8 cellular contexts compared by ENCODE assay signal in the genomic region with DNA sequence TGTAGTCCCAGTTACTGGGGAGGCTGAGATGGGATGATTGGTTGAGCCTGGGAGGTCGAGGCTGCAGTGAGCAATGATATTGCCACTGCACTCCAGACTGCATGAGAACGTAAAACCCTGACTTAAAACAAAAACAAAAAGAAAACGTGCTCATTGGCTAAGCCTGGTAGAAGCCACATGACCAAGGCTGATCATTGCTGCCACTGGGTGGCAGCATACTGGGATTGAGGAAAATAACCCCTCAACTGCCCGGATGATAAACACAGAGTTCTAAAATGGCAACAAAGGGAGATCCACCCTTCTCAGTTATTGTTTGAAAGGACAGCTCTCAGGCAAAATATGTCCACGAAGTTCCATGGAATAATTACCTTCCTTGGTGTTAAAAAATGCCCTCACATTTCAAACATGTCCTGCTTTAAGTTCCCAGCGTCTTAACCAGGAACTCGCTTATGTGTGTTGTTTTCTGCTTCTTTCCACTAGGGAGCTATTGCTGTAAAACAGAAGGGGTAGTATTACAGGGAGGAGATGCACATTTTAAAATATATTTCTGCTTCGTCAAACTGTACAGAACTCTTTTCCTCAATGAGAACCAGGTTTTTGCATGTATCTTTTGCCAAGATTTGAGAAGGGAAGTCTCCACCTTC.
DNase-seq lines count a peak whose midpoint lies in the region; ATAC-seq and TF ChIP-seq lines count a peak whose summit lies in the region.

No MANE protein-coding gene starts in this region.

- WGBS in stomach, 5 donors, result 63 to 75% (median 67%) methylated on average over 8 of the region's 8 CpGs

- H3K27me3 ChIP-seq in stomach, result no peaks in the 10 kb centered on the region

- TF ChIP-seq POLR2A in stomach (IDR thresholded peaks at IDR 0.05), result no peak

- peaks cover 0 to 13% (median 6%) of the 10 kb centered on the region in 4 donors for H3K9me3 ChIP-seq in stomach

- peak in 5 of 7 experiments; percentile 32 to 50 (median 40) for TF ChIP-seq CTCF in stomach (IDR thresholded peaks at IDR 0.05)

- intact Hi-C loops in stomach (cut with DNase I; ENCODE audit: low total_unique reads), result no loop called here

- H3K27ac ChIP-seq in stomach, result no peak overlapping the region

- H3K36me3 ChIP-seq in stomach, result no peaks in the 10 kb centered on the region

- ATAC-seq in GM21390 (IDR thresholded peaks at IDR 0.05; ENCODE audit: unreplicated experiment), result no peak

- peaks cover 0 to 10% (median 0%) of the 10 kb centered on the region in 4 donors for H3K4me1 ChIP-seq in stomach

- DNase-seq in DMS53 (lab: John Stamatoyannopoulos, UW), result peak; percentile 64
- DNase-seq in HuH-7 (ENCODE audit: low spot score), result peak; percentile 71
- peak; percentile 9 for DNase-seq in activated T-cell treated with anti-CD3 and anti-CD28 coated beads for 4 hours
- peak; percentile 3 for DNase-seq in iris pigment epithelial cell (ENCODE audit: low read depth)
- peak; percentile 51 for DNase-seq in stomach
- DNase-seq in A172 (ENCODE audit: low spot score), result no peak
- DNase-seq in NCI-H2081 (lab: John Stamatoyannopoulos, UW), result no peak

- TF ChIP-seq EP300 in stomach (IDR thresholded peaks at IDR 0.05), result no peak

- no peak overlapping the region for H3K4me3 ChIP-seq in stomach

Comparison
In these comparisons a context has a peak if more than half of its experiments do, and no peak if none do; other contexts are left out.
1. DNase-seq: peak in DMS53 (single experiment), HuH-7 (single experiment), activated T-cell treated with anti-CD3 and anti-CD28 coated beads for 4 hours (single experiment), iris pigment epithelial cell (single experiment) and stomach (single experiment); none in A172 (single experiment) and NCI-H2081 (0 of 2).